ENCODE assay signal across 8 cellular contexts in genomic region chr19:14571695-14572490, GRCh38. TPM values are rescaled to one million over a fixed set of nuclear protein-coding genes. Genes with fewer than 3 reads are reported as not detected.
DNase-seq lines count a peak whose midpoint lies in the region; ATAC-seq and TF ChIP-seq lines count a peak whose summit lies in the region.

Gene NDUFB7, minus strand, starts transcription at chr19:14572066. Its CDS starts 66 bp downstream, at chr19:14572000.

- H2AFZ ChIP-seq in SU-DHL-6 (ENCODE audit: low read depth, low read length, severe bottlenecking) (peak within 1 kb of the TSS; percentile 88), parathyroid adenoma (peak within 1 kb of the TSS; percentile 94)

- H3K27me3 ChIP-seq in SU-DHL-6 (ENCODE audit: low read length) (no peaks in the 10 kb centered on the region), parathyroid adenoma (ENCODE audit: control insufficient read depth, insufficient read depth, low read length) (no peaks in the 10 kb centered on the region), tibial nerve (no peaks in the 10 kb centered on the region)

- peak within 1 kb of the TSS; percentile 85 for H3K9ac ChIP-seq in SU-DHL-6 (ENCODE audit: low read length)
- peak within 1 kb of the TSS; percentile 78 for H3K9ac ChIP-seq in parathyroid adenoma

- H3K4me2 ChIP-seq in SU-DHL-6 (ENCODE audit: low read depth, low read length, poor library complexity, severe bottlenecking) (peak within 1 kb of the TSS; percentile 79), parathyroid adenoma (ENCODE audit: low read length) (peak within 1 kb of the TSS; percentile 98)

- TF ChIP-seq CTCF in GM12872 (IDR thresholded peaks at IDR 0.05; ENCODE audit: insufficient read depth, low read depth, low read length), result peak; percentile 92
- peak; percentile 74 for TF ChIP-seq CTCF in SU-DHL-6 (IDR thresholded peaks at IDR 0.05; ENCODE audit: insufficient read depth, low read length, poor library complexity, severe bottlenecking)
- peak; percentile 86 for TF ChIP-seq CTCF in parathyroid adenoma (IDR thresholded peaks at IDR 0.05)
- TF ChIP-seq CTCF in tibial nerve (IDR thresholded peaks at IDR 0.05), result peak; percentile 66 to 95 (median 80)

- peaks cover 20% of the 10 kb centered on the region for H3K79me2 ChIP-seq in SU-DHL-6 (ENCODE audit: insufficient read depth, low read length)
- H3K79me2 ChIP-seq in parathyroid adenoma, result peaks cover 23% of the 10 kb centered on the region

- ATAC-seq in HG02759 (IDR thresholded peaks at IDR 0.05; ENCODE audit: unreplicated experiment) (peak; percentile 91), Right ventricle myocardium superior (ENCODE audit: poor library complexity) (peak; percentile 98)

- H3K9me2 ChIP-seq in SU-DHL-6 (replicated peaks; ENCODE audit: insufficient read depth, low read length), result no peaks in the 10 kb centered on the region

- DNase-seq in NCI-H128 (lab: John Stamatoyannopoulos, UW; ENCODE audit: unreplicated experiment) (peak; percentile 87), Right ventricle myocardium superior (peak; percentile 94), tibial nerve (ENCODE audit: low spot score in 2 of 2) (peak; percentile 77 to 86)
- DNase-seq in activated naive CD8-positive, alpha-beta T cell treated with anti-CD3 and anti-CD28 coated beads, Interleukin-2, amount 50 U/mL, for 16 hours (ENCODE audit: low read depth, low spot score), result peak; percentile 74

- H3K4me1 ChIP-seq in parathyroid adenoma (peaks cover 9% of the 10 kb centered on the region), tibial nerve (peaks cover 0 to 53% (median 15%) of the 10 kb centered on the region in 4 donors)

- H3K4me3 ChIP-seq in SU-DHL-6 (ENCODE audit: insufficient read depth, low read length, poor library complexity, severe bottlenecking), result peak within 1 kb of the TSS; percentile 93
- peak within 1 kb of the TSS; percentile 100 for H3K4me3 ChIP-seq in parathyroid adenoma (ENCODE audit: low read depth, low read length)
- peak within 1 kb of the TSS; percentile 81 to 97 (median 94) for H3K4me3 ChIP-seq in tibial nerve

- H3F3A ChIP-seq in SU-DHL-6 (ENCODE audit: insufficient read depth), result peaks cover 10% of the 10 kb centered on the region; the same call in 1 of the 2 replicates

- H4K20me1 ChIP-seq in SU-DHL-6 (ENCODE audit: low read depth, low read length), result no peaks in the 10 kb centered on the region

- peak in 1 of 2 donors; percentile 48 for TF ChIP-seq POLR2A in tibial nerve (IDR thresholded peaks at IDR 0.05)

- intact Hi-C loops in Right ventricle myocardium superior (cut with DNase I), result loop anchor here (10.0 kb wide), 1 partner anchor 313 kb away; the partner anchor contains the start of gene OR7A17

- no peaks in the 10 kb centered on the region for H3K36me3 ChIP-seq in SU-DHL-6 (ENCODE audit: low read length)
- H3K36me3 ChIP-seq in parathyroid adenoma (ENCODE audit: control insufficient read depth, insufficient read depth, low read length), result no peaks in the 10 kb centered on the region
- H3K36me3 ChIP-seq in tibial nerve, result peaks cover 0 to 27% (median 0%) of the 10 kb centered on the region in 3 donors

- H3K27ac ChIP-seq in SU-DHL-6 (ENCODE audit: low read depth, low read length) (peak within 1 kb of the TSS; percentile 62), parathyroid adenoma (peak within 1 kb of the TSS; percentile 91), tibial nerve (peak within 1 kb of the TSS; percentile 61 to 91 (median 80))

- peak; percentile 84 to 91 for TF ChIP-seq EP300 in tibial nerve (IDR thresholded peaks at IDR 0.05)

- WGBS in tibial nerve, 2 donors, result 2 to 3% methylated on average over 21 to 40 of the region's 40 CpGs

- H3K9me3 ChIP-seq in SU-DHL-6 (ENCODE audit: insufficient read depth, low read length) (no peaks in the 10 kb centered on the region), parathyroid adenoma (ENCODE audit: control insufficient read depth, low read length) (no peaks in the 10 kb centered on the region), tibial nerve (no peaks in the 10 kb centered on the region)

RNA-seq across cellular contexts. Expression of gene NDUFB7, which starts in this region (rescaled TPM):
- total RNA-seq in Right ventricle myocardium superior (533 TPM), tibial nerve (100 to 1,000 TPM; 315 to 444 (median 398) TPM)

Comparison
In these comparisons a context has a peak if more than half of its experiments do, and no peak if none do; other contexts are left out.
1. Peak in every context shown above with its lines: DNase-seq, ATAC-seq, H3K4me3 ChIP-seq and H3K27ac ChIP-seq.